In genomic region chr1:26213335-26213905, GRCh38 we compare ENCODE assay signal across 8 cellular contexts. TPM values are rescaled to one million over a fixed set of nuclear protein-coding genes. Genes with fewer than 3 reads are reported as not detected.
"Had no signal": no experiment of that assay in that cellular context is flagged by ENCODE, and none has a peak within 500 bp of the region (broad histone marks: within the 10 kb centered on the region; RNA-seq: fewer than 3 reads in every experiment).

No MANE protein-coding gene starts in this region.

- DNase-seq: GM23248, GOT3, H7, HFFc6, KG1 had no signal

RNA-seq across cellular contexts. Expression of gene CATSPER4, which starts 23.0 kb away (rescaled TPM):
- total RNA-seq: GM23248, H4, HepG2, HFFc6, HT1080 had no signal

RNA-seq across cellular contexts. Expression of gene CNKSR1, which starts 36.1 kb away (rescaled TPM):
- total RNA-seq: GM23248, H4 had no signal

RNA-seq across cellular contexts. Expression of gene ZNF593OS, which starts 41.8 kb away (rescaled TPM):
- total RNA-seq: GM23248, H4, H7, HepG2, HFFc6, HT1080 had no signal
